1 cellular context compared by ENCODE assay signal in the genomic region with DNA sequence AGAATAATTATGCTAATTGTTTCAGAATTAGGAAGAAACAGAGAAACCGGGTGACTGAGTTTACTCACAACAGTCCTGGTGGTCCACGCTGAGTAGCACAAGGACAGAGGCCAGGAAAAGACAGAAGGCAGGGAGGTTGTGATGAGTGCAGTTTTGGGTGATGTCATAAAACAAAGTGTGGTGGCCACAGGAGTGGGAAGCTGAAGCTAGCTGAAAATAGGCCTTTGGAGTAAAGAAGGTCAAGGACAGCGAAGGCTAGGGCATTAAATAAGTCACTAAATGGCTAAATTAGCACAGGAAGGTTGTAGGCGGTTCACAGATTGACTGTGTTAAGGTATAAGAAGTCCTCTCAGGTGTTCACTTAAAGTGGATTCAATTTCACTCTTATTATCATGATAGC.
TF ChIP-seq lines count a peak whose summit lies in the region.

No MANE protein-coding gene starts in this region.

TF ChIP-seq in GM12878, 131 proteins besides CTCF, POLR2A, EP300 and RAD21 (continued from another document):
- TF ChIP-seq JUNB (IDR thresholded peaks at IDR 0.05) = peak; percentile 90
- TF ChIP-seq IKZF1 (conservative IDR thresholded peaks at IDR 0.05) = peak; percentile 36; the same call in 1 of the 2 replicates
- TF ChIP-seq, protein P1, sequence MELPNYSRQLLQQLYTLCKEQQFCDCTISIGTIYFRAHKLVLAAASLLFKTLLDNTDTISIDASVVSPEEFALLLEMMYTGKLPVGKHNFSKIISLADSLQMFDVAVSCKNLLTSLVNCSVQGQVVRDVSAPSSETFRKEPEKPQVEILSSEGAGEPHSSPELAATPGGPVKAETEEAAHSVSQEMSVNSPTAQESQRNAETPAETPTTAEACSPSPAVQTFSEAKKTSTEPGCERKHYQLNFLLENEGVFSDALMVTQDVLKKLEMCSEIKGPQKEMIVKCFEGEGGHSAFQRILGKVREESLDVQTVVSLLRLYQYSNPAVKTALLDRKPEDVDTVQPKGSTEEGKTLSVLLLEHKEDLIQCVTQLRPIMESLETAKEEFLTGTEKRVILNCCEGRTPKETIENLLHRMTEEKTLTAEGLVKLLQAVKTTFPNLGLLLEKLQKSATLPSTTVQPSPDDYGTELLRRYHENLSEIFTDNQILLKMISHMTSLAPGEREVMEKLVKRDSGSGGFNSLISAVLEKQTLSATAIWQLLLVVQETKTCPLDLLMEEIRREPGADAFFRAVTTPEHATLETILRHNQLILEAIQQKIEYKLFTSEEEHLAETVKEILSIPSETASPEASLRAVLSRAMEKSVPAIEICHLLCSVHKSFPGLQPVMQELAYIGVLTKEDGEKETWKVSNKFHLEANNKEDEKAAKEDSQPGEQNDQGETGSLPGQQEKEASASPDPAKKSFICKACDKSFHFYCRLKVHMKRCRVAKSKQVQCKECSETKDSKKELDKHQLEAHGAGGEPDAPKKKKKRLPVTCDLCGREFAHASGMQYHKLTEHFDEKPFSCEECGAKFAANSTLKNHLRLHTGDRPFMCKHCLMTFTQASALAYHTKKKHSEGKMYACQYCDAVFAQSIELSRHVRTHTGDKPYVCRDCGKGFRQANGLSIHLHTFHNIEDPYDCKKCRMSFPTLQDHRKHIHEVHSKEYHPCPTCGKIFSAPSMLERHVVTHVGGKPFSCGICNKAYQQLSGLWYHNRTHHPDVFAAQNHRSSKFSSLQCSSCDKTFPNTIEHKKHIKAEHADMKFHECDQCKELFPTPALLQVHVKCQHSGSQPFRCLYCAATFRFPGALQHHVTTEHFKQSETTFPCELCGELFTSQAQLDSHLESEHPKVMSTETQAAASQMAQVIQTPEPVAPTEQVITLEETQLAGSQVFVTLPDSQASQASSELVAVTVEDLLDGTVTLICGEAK (IDR thresholded peaks at IDR 0.05; ENCODE audit: borderline replicate concordance) = no peak
- no peak for TF ChIP-seq MTA2 (IDR thresholded peaks at IDR 0.05; ENCODE audit: low read depth)
- TF ChIP-seq SPI1 (IDR thresholded peaks at IDR 0.05; ENCODE audit: borderline replicate concordance, insufficient read depth, low read depth, low read length) = no peak
- no peak for TF ChIP-seq ZSCAN29 (IDR thresholded peaks at IDR 0.05)
- TF ChIP-seq TBL1XR1 (IDR thresholded peaks at IDR 0.05; ENCODE audit: low read depth, low read length) = 0 out of 2 replicates have a peak, but pooled peaks have one; percentile 52
- peak; percentile 81 for TF ChIP-seq NR2F1 (conservative IDR thresholded peaks at IDR 0.05)
- TF ChIP-seq CEBPB (IDR thresholded peaks at IDR 0.05; ENCODE audit: borderline replicate concordance in 1 of 2, low read depth in 2 of 2, low read length in 2 of 2) = no peak; a peak in 1 of 4 replicates
- TF ChIP-seq EGR1 (IDR thresholded peaks at IDR 0.05; ENCODE audit: borderline replicate concordance in 1 of 2, low read depth in 2 of 2, low read length in 2 of 2) = peak in 1 of 2 experiments; percentile 24; a peak in 1 of 3 replicates
- peak; percentile 81 for TF ChIP-seq ATF7 (IDR thresholded peaks at IDR 0.05; ENCODE audit: low read depth)
- TF ChIP-seq BCL11A (IDR thresholded peaks at IDR 0.05; ENCODE audit: low read depth, low read length) = peak; percentile 72
- TF ChIP-seq MEF2B (IDR thresholded peaks at IDR 0.05; ENCODE audit: partially characterized antibody, poor library complexity, severe bottlenecking) = peak; percentile 59
- TF ChIP-seq NR2C1 (IDR thresholded peaks at IDR 0.05) = no peak
- TF ChIP-seq CREM (IDR thresholded peaks at IDR 0.05; ENCODE audit: low read depth) = peak; percentile 80
- TF ChIP-seq, protein P2, sequence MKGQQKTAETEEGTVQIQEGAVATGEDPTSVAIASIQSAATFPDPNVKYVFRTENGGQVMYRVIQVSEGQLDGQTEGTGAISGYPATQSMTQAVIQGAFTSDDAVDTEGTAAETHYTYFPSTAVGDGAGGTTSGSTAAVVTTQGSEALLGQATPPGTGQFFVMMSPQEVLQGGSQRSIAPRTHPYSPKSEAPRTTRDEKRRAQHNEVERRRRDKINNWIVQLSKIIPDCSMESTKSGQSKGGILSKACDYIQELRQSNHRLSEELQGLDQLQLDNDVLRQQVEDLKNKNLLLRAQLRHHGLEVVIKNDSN (IDR thresholded peaks at IDR 0.05; ENCODE audit: borderline replicate concordance, extremely low read length, insufficient read depth, low read depth, low read length) = no peak
